In genomic region chr10:106132956-106133355, GRCh38 we compare ENCODE assay signal across 31 cellular contexts.
DNase-seq lines count a peak whose midpoint lies in the region; ATAC-seq and TF ChIP-seq lines count a peak whose summit lies in the region.
"Had no signal": no experiment of that assay in that cellular context is flagged by ENCODE, and none has a peak within 500 bp of the region (broad histone marks: within the 10 kb centered on the region; RNA-seq: fewer than 3 reads in every experiment).

No MANE protein-coding gene starts in this region.

- H3K27ac Mint-ChIP-seq in effector memory CD8-positive, alpha-beta T cell, result no peak overlapping the region
- H3K27ac Mint-ChIP-seq: B cell; CD14-positive monocyte; CD4-positive, alpha-beta T cell; CD4-positive, CD25-positive, alpha-beta regulatory T cell; CD8-positive, alpha-beta memory T cell; CD8-positive, alpha-beta T cell had no signal

- no peaks in the 10 kb centered on the region for H3K27me3 Mint-ChIP-seq in effector memory CD8-positive, alpha-beta T cell
- H3K27me3 Mint-ChIP-seq: B cell; CD4-positive, alpha-beta memory T cell; CD4-positive, alpha-beta T cell; CD4-positive, CD25-positive, alpha-beta regulatory T cell; CD8-positive, alpha-beta memory T cell had no signal

- ATAC-seq in PC-3, result no peak
- ATAC-seq in effector memory CD8-positive, alpha-beta T cell (replicated peaks), result no peak
- ATAC-seq: A549; CD8-positive, alpha-beta T cell had no signal

- no peaks in the 10 kb centered on the region for H3K9me2 ChIP-seq in PC-3 (replicated peaks; ENCODE audit: low read length)

- H2AFZ ChIP-seq in PC-3 (ENCODE audit: low read length), result no peak overlapping the region

- no peaks in the 10 kb centered on the region for H4K20me1 ChIP-seq in PC-3 (ENCODE audit: low read length)
- H4K20me1 ChIP-seq: BLaER1; BLaER1 treated with 17β-estradiol and CSF1 and Interleukin-3, amounts not matched to agents 10 nM and 100 nM had no signal

- TF ChIP-seq CTCF in PC-3 (conservative IDR thresholded peaks at IDR 0.05; ENCODE audit: low read depth, low read length), result no peak

- H3K4me3 ChIP-seq in PC-3 (ENCODE audit: low read length), result no peak overlapping the region
- H3K4me3 ChIP-seq: A549; BLaER1; BLaER1 treated with 17β-estradiol and CSF1 and Interleukin-3, amounts not matched to agents 10 nM and 100 nM had no signal

- peaks cover 37% of the 10 kb centered on the region for H3K4me1 ChIP-seq in PC-3 (ENCODE audit: insufficient read depth, low read length)
- H3K4me1 ChIP-seq: A549; BE2C; BLaER1; BLaER1 treated with 17β-estradiol and CSF1 and Interleukin-3, amounts not matched to agents 10 nM and 100 nM; Caco-2 had no signal

- H3K9me3 ChIP-seq in PC-3 (ENCODE audit: low read length), result no peaks in the 10 kb centered on the region
- H3K9me3 ChIP-seq: A549; BE2C; BLaER1; BLaER1 treated with 17β-estradiol and CSF1 and Interleukin-3, amounts not matched to agents 10 nM and 100 nM; Caco-2 had no signal

- intact Hi-C loops in PC-3 (cut with micrococcal nuclease), result no loop called here

- H3K9ac ChIP-seq in PC-3 (ENCODE audit: low read length), result no peak overlapping the region
- H3K9ac ChIP-seq: BLaER1; BLaER1 treated with 17β-estradiol and CSF1 and Interleukin-3, amounts not matched to agents 10 nM and 100 nM had no signal

- H3K27ac ChIP-seq in PC-3 (ENCODE audit: low read length), result peak overlapping the region; percentile 49
- H3K27ac ChIP-seq: 22Rv1; A549; BLaER1; BLaER1 treated with 17β-estradiol and CSF1 and Interleukin-3, amounts not matched to agents 10 nM and 100 nM; C4-2B had no signal

- H3K4me1 Mint-ChIP-seq in effector memory CD8-positive, alpha-beta T cell (ENCODE audit: low read depth in 2 of 2), result no peaks in the 10 kb centered on the region
- H3K4me1 Mint-ChIP-seq: B cell; CD14-positive monocyte; CD4-positive, alpha-beta memory T cell; CD4-positive, CD25-positive, alpha-beta regulatory T cell; CD8-positive, alpha-beta memory T cell had no signal

- H3K4me3 Mint-ChIP-seq in effector memory CD8-positive, alpha-beta T cell, result no peak overlapping the region
- H3K4me3 Mint-ChIP-seq: B cell; CD14-positive monocyte; CD4-positive, alpha-beta memory T cell; CD4-positive, alpha-beta T cell; CD4-positive, CD25-positive, alpha-beta regulatory T cell; CD8-positive, alpha-beta memory T cell; CD8-positive, alpha-beta T cell had no signal

- H3K36me3 Mint-ChIP-seq in effector memory CD8-positive, alpha-beta T cell (ENCODE audit: insufficient read depth), result no peaks in the 10 kb centered on the region
- H3K36me3 Mint-ChIP-seq: CD14-positive monocyte; CD4-positive, alpha-beta memory T cell; CD4-positive, CD25-positive, alpha-beta regulatory T cell; CD8-positive, alpha-beta memory T cell; CD8-positive, alpha-beta T cell had no signal

- H3K4me2 ChIP-seq in PC-3 (ENCODE audit: low read length), result peak overlapping the region; percentile 65
- H3K4me2 ChIP-seq: A549; BLaER1; BLaER1 treated with 17β-estradiol and CSF1 and Interleukin-3, amounts not matched to agents 10 nM and 100 nM had no signal

- H3K36me3 ChIP-seq in PC-3 (ENCODE audit: low read depth, low read length), result no peaks in the 10 kb centered on the region
- H3K36me3 ChIP-seq: BE2C; BLaER1; BLaER1 treated with 17β-estradiol and CSF1 and Interleukin-3, amounts not matched to agents 10 nM and 100 nM had no signal

- H3F3A ChIP-seq in PC-3 (ENCODE audit: low read length, unreplicated experiment), result no peaks in the 10 kb centered on the region

- DNase-seq in PC-3 (peak; percentile 78), astrocyte of the hippocampus (ENCODE audit: low read depth, low spot score) (peak; percentile 58)
- DNase-seq in stimulated activated CD4-positive, alpha-beta T cell treated with anti-CD3 and anti-CD28 coated beads, Interleukin-4, amount 100 ng/mL, for 4 hours, result no peak
- DNase-seq in effector memory CD8-positive, alpha-beta T cell, result no peak
- DNase-seq: 8988T; ACHN; AML-193; BE2C; C1 segment of cervical spinal cord; Caco-2; Calu3; CD4-positive, alpha-beta memory T cell; CD4-positive, alpha-beta T cell; CD4-positive, CD25-positive, alpha-beta regulatory T cell; CD8-positive, alpha-beta memory T cell; CD8-positive, alpha-beta T cell; COR-L47; DMS 273 treated with DMSO at 0.1 percent for 48 hours; DMS153; DMS53; DMS79; DMS79 treated with DMSO at 0.1 percent for 48 hours; DND-41; EL had no signal

- H3K79me2 ChIP-seq in PC-3 (ENCODE audit: low read length), result no peaks in the 10 kb centered on the region

- CTCF ChIA-PET in PC-3 (lab: Charles Lee), result no interaction called here

- H3K9me3 Mint-ChIP-seq in effector memory CD8-positive, alpha-beta T cell, result peaks cover 13 to 15% of the 10 kb centered on the region in 2 donors

- H3K27me3 ChIP-seq in PC-3 (ENCODE audit: low read length), result no peaks in the 10 kb centered on the region
- H3K27me3 ChIP-seq: BE2C; BLaER1; BLaER1 treated with 17β-estradiol and CSF1 and Interleukin-3, amounts not matched to agents 10 nM and 100 nM had no signal

- BruUV-seq in PC-3 (replicated peaks; lab: Mats Ljungman, UMichigan), result no TSS peak

- POLR2A ChIA-PET in PC-3 (lab: Charles Lee; ENCODE audit: unreplicated experiment), result no interaction called here

Comparison
In these comparisons a context has a peak if more than half of its experiments do, and no peak if none do; other contexts are left out.
1. DNase-seq: peak in PC-3 (single experiment) and astrocyte of the hippocampus (single experiment); none in stimulated activated CD4-positive, alpha-beta T cell treated with anti-CD3 and anti-CD28 coated beads, Interleukin-4, amount 100 ng/mL, for 4 hours (0 of 2) and effector memory CD8-positive, alpha-beta T cell (0 of 3).